ENCODE assay signal across 21 cellular contexts in the genomic region with DNA sequence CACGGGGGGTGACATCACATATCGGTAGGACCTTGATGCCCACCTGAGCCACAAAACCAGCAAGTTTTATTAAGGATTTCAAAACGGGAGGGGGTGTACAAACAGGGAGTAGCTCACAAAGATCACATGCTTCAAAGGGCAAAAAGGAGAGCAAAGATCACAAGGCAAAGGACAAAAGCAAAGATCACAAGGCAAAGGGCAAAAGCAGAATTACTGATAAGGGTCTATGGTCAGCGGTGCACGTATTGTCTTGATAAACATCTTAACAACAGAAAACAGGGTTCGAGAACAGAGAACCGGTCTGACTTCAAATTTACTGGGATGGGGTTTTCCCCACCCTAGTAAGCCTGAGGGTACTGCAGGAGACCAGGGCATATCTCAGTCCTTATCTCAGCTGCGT.
DNase-seq lines count a peak whose midpoint lies in the region; ATAC-seq, FAIRE-seq and TF ChIP-seq lines count a peak whose summit lies in the region.
"Had no signal": no experiment of that assay in that cellular context is flagged by ENCODE, and none has a peak within 500 bp of the region (broad histone marks: within the 10 kb centered on the region; RNA-seq: fewer than 3 reads in every experiment).

No MANE protein-coding gene starts in this region.

- H3K27me3 ChIP-seq in HepG2 (ENCODE audit: control insufficient read depth in 1 of 2, insufficient read depth in 2 of 2, low read length in 2 of 2) (no peaks in the 10 kb centered on the region), right lobe of liver (no peaks in the 10 kb centered on the region), liver (ENCODE audit: control insufficient read depth in 4 of 4, insufficient read depth in 4 of 4, low read length in 3 of 4) (no peaks in the 10 kb centered on the region)
- H3K27me3 ChIP-seq: BLaER1 treated with 17β-estradiol and CSF1 and Interleukin-3, amounts not matched to agents 10 nM and 100 nM had no signal

- no TSS peak for BruUV-seq in HepG2 (replicated peaks; lab: Mats Ljungman, UMichigan)

- peaks cover 6% of the 10 kb centered on the region for H3K27me3 Mint-ChIP-seq in activated naive CD4-positive, alpha-beta T cell treated with anti-CD3 and anti-CD28 coated beads, Interleukin-2, amount 10 ng/mL, durations not matched to agents 7 days and 5 days
- H3K27me3 Mint-ChIP-seq: B cell; CD4-positive, alpha-beta T cell had no signal

- 79% methylated on average over 8 of the region's 8 CpGs for WGBS in HepG2 (ENCODE audit: low lambda C conversion rate)
- 47% methylated on average over 8 of the region's 8 CpGs for WGBS in right lobe of liver (ENCODE audit: insufficient coverage, low coverage, low lambda C conversion rate, missing lambda C conversion rate)
- 72% methylated on average over 8 of the region's 8 CpGs for WGBS in liver

- no peaks in the 10 kb centered on the region for H3K79me2 ChIP-seq in HepG2 (ENCODE audit: insufficient read depth, low read length)

- H3K36me3 ChIP-seq in HepG2 (replicated peaks in 1 of 2; ENCODE audit: control insufficient read depth in 1 of 2, insufficient read depth in 2 of 2, low read length in 2 of 2) = no peaks in the 10 kb centered on the region
- H3K36me3 ChIP-seq in right lobe of liver = no peaks in the 10 kb centered on the region
- H3K36me3 ChIP-seq in liver (ENCODE audit: control insufficient read depth in 4 of 4, insufficient read depth in 3 of 4, low read depth in 1 of 4, low read length in 3 of 4) = no peaks in the 10 kb centered on the region
- H3K36me3 ChIP-seq: BLaER1 treated with 17β-estradiol and CSF1 and Interleukin-3, amounts not matched to agents 10 nM and 100 nM had no signal

- FAIRE-seq in HepG2 (lab: Jason Lieb, UNC) = no peak
- FAIRE-seq: A204.1, D721Med, GM12878, GM12892, GM18507 had no signal

- ATAC-seq in HepG2 = no peak
- no peak for ATAC-seq in right lobe of liver
- ATAC-seq: CD8-positive, alpha-beta T cell; GM12878 had no signal

- no peak overlapping the region for H3K4me3 Mint-ChIP-seq in activated naive CD4-positive, alpha-beta T cell treated with anti-CD3 and anti-CD28 coated beads, Interleukin-2, amount 10 ng/mL, durations not matched to agents 7 days and 5 days
- H3K4me3 Mint-ChIP-seq: B cell; CD4-positive, alpha-beta T cell; CD8-positive, alpha-beta T cell had no signal

- peaks cover 12% of the 10 kb centered on the region for H3K9me3 Mint-ChIP-seq in activated naive CD4-positive, alpha-beta T cell treated with anti-CD3 and anti-CD28 coated beads, Interleukin-2, amount 10 ng/mL, durations not matched to agents 7 days and 5 days
- H3K9me3 Mint-ChIP-seq: CD4-positive, alpha-beta T cell had no signal

- H3K4me3 ChIP-seq in HepG2 (replicated peaks in 1 of 3; ENCODE audit: insufficient read depth in 1 of 3, low read depth in 2 of 3, low read length in 3 of 3) (no peak overlapping the region), right lobe of liver (no peak overlapping the region), liver (ENCODE audit: low read depth in 1 of 3, low read length in 3 of 3) (no peak overlapping the region)
- H3K4me3 ChIP-seq: BLaER1 treated with 17β-estradiol and CSF1 and Interleukin-3, amounts not matched to agents 10 nM and 100 nM; GM12878 had no signal

- DNase-seq in HepG2 (ENCODE audit: low spot score) = no peak
- DNase-seq in right lobe of liver = no peak
- DNase-seq in AML-193 (lab: John Stamatoyannopoulos, UW) = no peak
- DNase-seq in activated naive CD4-positive, alpha-beta T cell treated with anti-CD3 and anti-CD28 coated beads, Interleukin-2, amount 10 ng/mL, durations not matched to agents 7 days and 5 days = no peak
- DNase-seq: 8988T; ACHN; Caco-2; Calu3; CD4-positive, alpha-beta T cell; CD8-positive, alpha-beta T cell; DMS79 treated with DMSO at 0.1 percent for 48 hours; GDM1 had no signal

- no peak overlapping the region for H3K9ac ChIP-seq in HepG2 (ENCODE audit: insufficient read depth, low read depth, low read length)
- H3K9ac ChIP-seq in liver (ENCODE audit: low read depth in 1 of 2, low read length in 2 of 2) = no peak overlapping the region
- H3K9ac ChIP-seq: BLaER1 treated with 17β-estradiol and CSF1 and Interleukin-3, amounts not matched to agents 10 nM and 100 nM had no signal

- in situ Hi-C loops in HepG2 (cut with HindIII; ENCODE audit: extremely low pct_ligation_motif_present, low pct_unique_long_range_greater_than_20kb) = no loop called here

- POLR2A ChIA-PET in HepG2 (lab: Yijun Ruan, JAX) = no interaction called here

- peaks cover 17% of the 10 kb centered on the region for H3K36me3 Mint-ChIP-seq in activated naive CD4-positive, alpha-beta T cell treated with anti-CD3 and anti-CD28 coated beads, Interleukin-2, amount 10 ng/mL, durations not matched to agents 7 days and 5 days
- H3K36me3 Mint-ChIP-seq: CD8-positive, alpha-beta T cell had no signal

- no peaks in the 10 kb centered on the region for H4K20me1 ChIP-seq in HepG2 (ENCODE audit: insufficient read depth, low read length)
- H4K20me1 ChIP-seq: BLaER1 treated with 17β-estradiol and CSF1 and Interleukin-3, amounts not matched to agents 10 nM and 100 nM had no signal

- H3K4me1 Mint-ChIP-seq in activated naive CD4-positive, alpha-beta T cell treated with anti-CD3 and anti-CD28 coated beads, Interleukin-2, amount 10 ng/mL, durations not matched to agents 7 days and 5 days = peaks cover 22% of the 10 kb centered on the region

- H3K4me2 ChIP-seq in HepG2 (ENCODE audit: low read depth, low read length) = no peak overlapping the region
- H3K4me2 ChIP-seq: BLaER1 treated with 17β-estradiol and CSF1 and Interleukin-3, amounts not matched to agents 10 nM and 100 nM had no signal

- H3K4me1 ChIP-seq in HepG2 (ENCODE audit: insufficient read depth, low read length) (peaks cover 32% of the 10 kb centered on the region), right lobe of liver (peaks cover 0 to 9% (median 0%) of the 10 kb centered on the region in 4 donors), liver (ENCODE audit: control insufficient read depth in 4 of 4, insufficient read depth in 4 of 4, low read length in 3 of 4) (peaks cover 0 to 1% (median 0%) of the 10 kb centered on the region in 4 donors)
- H3K4me1 ChIP-seq: Caco-2 had no signal

- H3K9me3 ChIP-seq in HepG2 (ENCODE audit: low read length) = peaks cover 16% of the 10 kb centered on the region; the same call in 1 of the 2 replicates
- no peaks in the 10 kb centered on the region for H3K9me3 ChIP-seq in right lobe of liver
- peaks cover 0 to 9% (median 0%) of the 10 kb centered on the region in 4 donors for H3K9me3 ChIP-seq in liver (ENCODE audit: control insufficient read depth in 4 of 4, low read length in 3 of 4)

- TF ChIP-seq RAD21 in HepG2 (CRISPR knock-in tag; IDR thresholded peaks at IDR 0.05) (no peak), liver (IDR thresholded peaks at IDR 0.05) (no peak)

- H3K27ac ChIP-seq in HepG2 (ENCODE audit: extremely low read length, insufficient read depth, low read length) = no peak overlapping the region
- H3K27ac ChIP-seq in right lobe of liver = no peak overlapping the region
- H3K27ac ChIP-seq in liver (ENCODE audit: low read depth in 1 of 2, low read length in 2 of 2) = no peak overlapping the region
- H3K27ac ChIP-seq: BLaER1 treated with 17β-estradiol and CSF1 and Interleukin-3, amounts not matched to agents 10 nM and 100 nM; C4-2B had no signal

- no peak overlapping the region for H2AFZ ChIP-seq in HepG2 (ENCODE audit: low read length)

- intact Hi-C loops in HepG2 (cut with micrococcal nuclease; ENCODE audit: unreplicated experiment) (no loop called here), right lobe of liver (cut with DNase I) (no loop called here)

- TF ChIP-seq POLR2A in HepG2 (IDR thresholded peaks at IDR 0.05; ENCODE audit: insufficient read depth in 1 of 2, low read depth in 2 of 2, low read length in 2 of 2) (no peak), right lobe of liver (IDR thresholded peaks at IDR 0.05) (no peak)

- no peak overlapping the region for H3K27ac Mint-ChIP-seq in activated naive CD4-positive, alpha-beta T cell treated with anti-CD3 and anti-CD28 coated beads, Interleukin-2, amount 10 ng/mL, durations not matched to agents 7 days and 5 days
- H3K27ac Mint-ChIP-seq: B cell; CD4-positive, alpha-beta T cell; CD8-positive, alpha-beta T cell had no signal

- TF ChIP-seq EP300 in HepG2 (IDR thresholded peaks at IDR 0.05; ENCODE audit: low read depth in 2 of 2, low read length in 2 of 2) = no peak
- no peak for TF ChIP-seq EP300 in HepG2 (CRISPR knock-in tag; IDR thresholded peaks at IDR 0.05; ENCODE audit: borderline replicate concordance)

- TF ChIP-seq CTCF in HepG2 (CRISPR knock-in tag; IDR thresholded peaks at IDR 0.05) (no peak), right lobe of liver (IDR thresholded peaks at IDR 0.05) (no peak), liver (IDR thresholded peaks at IDR 0.05; ENCODE audit: low read depth, low read length, missing input control) (no peak)

- CTCF ChIA-PET in HepG2 (lab: Yijun Ruan, JAX; ENCODE audit: low intra/inter-chr PET ratio, low total read pairs) = no interaction called here
- CTCF ChIA-PET in activated naive CD4-positive, alpha-beta T cell treated with anti-CD3 and anti-CD28 coated beads, Interleukin-2, amount 10 ng/mL, durations not matched to agents 7 days and 5 days (lab: Charles Lee) = no interaction called here

TF ChIP-seq in HepG2, 621 proteins besides CTCF, POLR2A, EP300 and RAD21 (continues in another document):
- TF ChIP-seq HNF4G (IDR thresholded peaks at IDR 0.05; ENCODE audit: borderline replicate concordance, low read depth, low read length) (peak; percentile 47; the same call in 1 of the 2 replicates), HNF4G (CRISPR knock-in tag; IDR thresholded peaks at IDR 0.05; ENCODE audit: borderline replicate concordance, low read depth) (no peak), POGZ (CRISPR knock-in tag; IDR thresholded peaks at IDR 0.05) (peak; percentile 76), NR2C2 (CRISPR knock-in tag; IDR thresholded peaks at IDR 0.05; ENCODE audit: borderline replicate concordance) (0 out of 2 replicates have a peak, but pooled peaks have one; percentile 30), FOSL2 (CRISPR knock-in tag; IDR thresholded peaks at IDR 0.05) (no peak), ZMYM2 (CRISPR knock-in tag; IDR thresholded peaks at IDR 0.05) (peak; percentile 71)

TF ChIP-seq in liver, 16 proteins besides CTCF, POLR2A, EP300 and RAD21:
- TF ChIP-seq SP1 (IDR thresholded peaks at IDR 0.05) (no peak), HNF4A (conservative IDR thresholded peaks at IDR 0.05) (peak; percentile 58 to 78), HNF4G (IDR thresholded peaks at IDR 0.05) (peak; percentile 25)
